In the genomic region with DNA sequence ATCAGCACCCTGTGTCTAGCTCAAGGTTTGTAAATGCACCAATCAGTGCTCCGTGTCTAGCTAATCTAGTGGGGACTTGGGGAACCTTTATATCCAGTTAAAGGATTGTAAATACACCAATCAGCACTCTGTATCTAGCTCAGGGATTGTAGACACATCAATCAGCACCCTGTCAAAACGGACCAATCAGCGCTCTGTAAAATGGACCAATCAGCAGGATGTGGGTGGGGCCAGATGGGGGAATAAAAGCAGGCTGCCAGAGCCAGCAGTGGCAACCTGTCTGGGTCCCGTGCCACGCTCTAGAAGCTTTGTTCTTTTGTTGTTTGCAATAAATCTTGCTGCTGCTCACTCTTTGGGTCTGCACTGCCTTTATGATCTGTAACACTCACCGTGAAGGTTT, we compare ENCODE assay signal across 7 cellular contexts. TPM values are rescaled to one million over a fixed set of nuclear protein-coding genes. Genes with fewer than 3 reads are reported as not detected.
DNase-seq lines count a peak whose midpoint lies in the region; ATAC-seq, FAIRE-seq and TF ChIP-seq lines count a peak whose summit lies in the region.
"Not testable (repeated sequence)": the region's sequence is repeated elsewhere in the genome, so short reads cannot be mapped to it uniquely, and the experiment has no call there.

No MANE protein-coding gene starts in this region.

- RAD21 ChIA-PET in GM12878 (lab: Charles Lee; ENCODE audit: unreplicated experiment): interaction anchor here (1.1 to 1.2 kb wide), 2 partner anchors 30 to 172 kb away, joined by 3 to 4 read pairs; no protein-coding TSS in a partner anchor

- TF ChIP-seq POLR2A in GM12878 (IDR thresholded peaks at IDR 0.05; ENCODE audit: low read depth, low read length): not testable (repeated sequence)

- H3K9me2 ChIP-seq in Karpas-422 (replicated peaks; ENCODE audit: insufficient read depth, low read length): not testable (repeated sequence)

- H2AFZ ChIP-seq in Karpas-422 (ENCODE audit: low read length); GM12878 (ENCODE audit: control insufficient read depth, low read depth, low read length): not testable (repeated sequence)

- not testable (repeated sequence) for TF ChIP-seq EP300 in GM12878 (IDR thresholded peaks at IDR 0.05; ENCODE audit: borderline replicate concordance in 1 of 2, control insufficient read depth in 1 of 2, low read depth in 2 of 2, low read length in 2 of 2)

- H3K36me3 ChIP-seq in CD8-positive, alpha-beta T cell (ENCODE audit: insufficient read depth, low read length); Karpas-422 (ENCODE audit: insufficient read depth, low read length); GM12878 (ENCODE audit: control insufficient read depth in 2 of 2, insufficient read depth in 2 of 2, low read length in 1 of 2); naive thymus-derived CD4-positive, alpha-beta T cell (ENCODE audit: control insufficient read depth in 2 of 3, insufficient read depth in 3 of 3, low read length in 3 of 3): not testable (repeated sequence)

- peaks cover 29% of the 10 kb centered on the region for H3K4me1 ChIP-seq in CD8-positive, alpha-beta T cell (ENCODE audit: insufficient read depth, low read length)
- peaks cover 27% of the 10 kb centered on the region for H3K4me1 ChIP-seq in Karpas-422 (ENCODE audit: low read length)
- H3K4me1 ChIP-seq in GM12878 (ENCODE audit: control insufficient read depth, insufficient read depth, low read length): not testable (repeated sequence)
- peaks cover 25 to 26% of the 10 kb centered on the region in 2 donors for H3K4me1 ChIP-seq in naive thymus-derived CD4-positive, alpha-beta T cell (ENCODE audit: control insufficient read depth in 2 of 2, insufficient read depth in 2 of 2, low read length in 2 of 2)

- WGBS in GM12878 (ENCODE audit: insufficient coverage, insufficient replicate concordance, low lambda C conversion rate, missing lambda C conversion rate): 97% methylated on average over 6 of the region's 6 CpGs

- not testable (repeated sequence) for H3K9me3 Mint-ChIP-seq in CD8-positive, alpha-beta T cell; activated CD4-positive, alpha-beta T cell treated with anti-CD3 and anti-CD28 coated beads for 36 hours (ENCODE audit: low read depth); activated T-helper 1 cell treated with anti-CD3 and anti-CD28 coated beads, Interleukin-12 subunit alpha, Interleukin-12 subunit beta, Interleukin-2, Interleukin-4 antibody, amounts not matched to agents 30 ng/mL and 10 ng/mL and 1 ng/mL, durations not matched to agents 14 hours and 24 hours and 36 hours
- peaks cover 0 to 17% (median 4%) of the 10 kb centered on the region in 11 donors for H3K9me3 Mint-ChIP-seq in naive thymus-derived CD4-positive, alpha-beta T cell

- H3K36me3 Mint-ChIP-seq in CD8-positive, alpha-beta T cell: peaks cover 20% of the 10 kb centered on the region
- H3K36me3 Mint-ChIP-seq in activated CD4-positive, alpha-beta T cell treated with anti-CD3 and anti-CD28 coated beads for 36 hours (ENCODE audit: low read depth): peaks cover 25% of the 10 kb centered on the region
- peaks cover 26% of the 10 kb centered on the region for H3K36me3 Mint-ChIP-seq in activated T-helper 1 cell treated with anti-CD3 and anti-CD28 coated beads, Interleukin-12 subunit alpha, Interleukin-12 subunit beta, Interleukin-2, Interleukin-4 antibody, amounts not matched to agents 30 ng/mL and 10 ng/mL and 1 ng/mL, durations not matched to agents 14 hours and 24 hours and 36 hours (ENCODE audit: low read depth)
- peaks cover 18 to 38% (median 23%) of the 10 kb centered on the region in 5 donors for H3K36me3 Mint-ChIP-seq in naive thymus-derived CD4-positive, alpha-beta T cell

- H3K27ac Mint-ChIP-seq in CD8-positive, alpha-beta T cell: peak overlapping the region; percentile 69
- not testable (repeated sequence) for H3K27ac Mint-ChIP-seq in activated CD4-positive, alpha-beta T cell treated with anti-CD3 and anti-CD28 coated beads for 36 hours; activated T-helper 1 cell treated with anti-CD3 and anti-CD28 coated beads, Interleukin-12 subunit alpha, Interleukin-12 subunit beta, Interleukin-2, Interleukin-4 antibody, amounts not matched to agents 30 ng/mL and 10 ng/mL and 1 ng/mL, durations not matched to agents 14 hours and 24 hours and 36 hours
- peak overlapping the region; percentile 75 to 99 (median 92) for H3K27ac Mint-ChIP-seq in naive thymus-derived CD4-positive, alpha-beta T cell

- peak overlapping the region; percentile 58 for H3K4me3 Mint-ChIP-seq in CD8-positive, alpha-beta T cell
- peak overlapping the region; percentile 15 for H3K4me3 Mint-ChIP-seq in activated CD4-positive, alpha-beta T cell treated with anti-CD3 and anti-CD28 coated beads for 36 hours
- peak overlapping the region; percentile 68 for H3K4me3 Mint-ChIP-seq in activated T-helper 1 cell treated with anti-CD3 and anti-CD28 coated beads, Interleukin-12 subunit alpha, Interleukin-12 subunit beta, Interleukin-2, Interleukin-4 antibody, amounts not matched to agents 30 ng/mL and 10 ng/mL and 1 ng/mL, durations not matched to agents 14 hours and 24 hours and 36 hours
- H3K4me3 Mint-ChIP-seq in naive thymus-derived CD4-positive, alpha-beta T cell: peak overlapping the region; percentile 63 to 100 (median 86)

- not testable (repeated sequence) for TF ChIP-seq RAD21 in GM12878 (IDR thresholded peaks at IDR 0.05; ENCODE audit: insufficient read depth, low read depth, low read length)

- POLR2A ChIA-PET in CD8-positive, alpha-beta T cell (lab: Charles Lee): interaction anchor here (1.0 to 1.9 kb wide), 2 partner anchors 133 to 145 kb away, joined by 4 to 7 read pairs; a partner anchor contains a TSS
- POLR2A ChIA-PET in activated CD4-positive, alpha-beta T cell treated with anti-CD3 and anti-CD28 coated beads for 36 hours (lab: Charles Lee): interaction anchor here (0.6 kb wide), 2 partner anchors 138 to 176 kb away, joined by 3 to 5 read pairs; no protein-coding TSS in a partner anchor
- POLR2A ChIA-PET in GM12878 (lab: Charles Lee): interaction anchor here (2.0 kb wide), 1 partner anchor 146 kb away, joined by 7 read pairs; a partner anchor contains a TSS
- POLR2A ChIA-PET in naive thymus-derived CD4-positive, alpha-beta T cell (lab: Charles Lee): interaction anchor here (1.0 to 4.7 kb wide), 8 partner anchors 11 to 257 kb away, joined by 3 to 66 read pairs (median 12); a partner anchor contains a TSS

- CTCF ChIA-PET in CD8-positive, alpha-beta T cell (lab: Charles Lee): interaction anchor here (1.3 kb wide), 2 partner anchors 12 to 101 kb away, joined by 3 to 5 read pairs; no protein-coding TSS in a partner anchor
- CTCF ChIA-PET in activated CD4-positive, alpha-beta T cell treated with anti-CD3 and anti-CD28 coated beads for 36 hours (lab: Charles Lee): interaction anchor here (0.6 to 1.5 kb wide), 3 partner anchors 27 to 1141 kb away, joined by 3 to 4 read pairs (median 3); no protein-coding TSS in a partner anchor
- CTCF ChIA-PET in GM12878 (lab: Yijun Ruan, JAX): interaction anchor here (1.5 kb wide), 2 partner anchors 16 to 125 kb away, joined by 4 to 5 read pairs; no protein-coding TSS in a partner anchor
- CTCF ChIA-PET in naive thymus-derived CD4-positive, alpha-beta T cell (lab: Charles Lee): interaction anchor here (1.0 to 2.9 kb wide), 2 partner anchors 16 to 101 kb away, joined by 4 to 14 read pairs; no protein-coding TSS in a partner anchor

- H3K27me3 Mint-ChIP-seq in CD8-positive, alpha-beta T cell (ENCODE audit: low read depth); activated CD4-positive, alpha-beta T cell treated with anti-CD3 and anti-CD28 coated beads for 36 hours; activated T-helper 1 cell treated with anti-CD3 and anti-CD28 coated beads, Interleukin-12 subunit alpha, Interleukin-12 subunit beta, Interleukin-2, Interleukin-4 antibody, amounts not matched to agents 30 ng/mL and 10 ng/mL and 1 ng/mL, durations not matched to agents 14 hours and 24 hours and 36 hours (ENCODE audit: insufficient read depth); naive thymus-derived CD4-positive, alpha-beta T cell: not testable (repeated sequence)

- not testable (repeated sequence) for H3K4me3 ChIP-seq in CD8-positive, alpha-beta T cell (ENCODE audit: low read depth, low read length); Karpas-422 (ENCODE audit: low read length); GM12878; naive thymus-derived CD4-positive, alpha-beta T cell (ENCODE audit: low read length)

- H4K20me1 ChIP-seq in Karpas-422 (ENCODE audit: insufficient read depth, low read depth, low read length); GM12878 (ENCODE audit: control insufficient read depth, insufficient read depth): not testable (repeated sequence)

- FAIRE-seq in GM12878 (lab: Jason Lieb, UNC): not testable (repeated sequence)

- H3K9me3 ChIP-seq in CD8-positive, alpha-beta T cell (ENCODE audit: low read length); Karpas-422 (ENCODE audit: low read length); GM12878 (replicated peaks; ENCODE audit: control insufficient read depth, insufficient read depth, low read length); naive thymus-derived CD4-positive, alpha-beta T cell (ENCODE audit: control insufficient read depth in 2 of 3, low read length in 3 of 3): not testable (repeated sequence)

- SMC1A ChIA-PET in GM12878 (lab: Charles Lee; ENCODE audit: uncharacterized antibody, unreplicated experiment): interaction anchor here (0.6 to 1.9 kb wide), 10 partner anchors 9 to 237 kb away, joined by 3 to 5 read pairs (median 3); no protein-coding TSS in a partner anchor

- H3K9ac ChIP-seq in Karpas-422 (ENCODE audit: low read length); GM12878 (ENCODE audit: control insufficient read depth, insufficient read depth, low read length): not testable (repeated sequence)

- H3K27me3 ChIP-seq in CD8-positive, alpha-beta T cell (ENCODE audit: insufficient read depth, low read length); Karpas-422 (ENCODE audit: low read length); GM12878 (replicated peaks in 1 of 2; ENCODE audit: control insufficient read depth in 2 of 2, insufficient read depth in 2 of 2, low read length in 1 of 2); naive thymus-derived CD4-positive, alpha-beta T cell (ENCODE audit: control insufficient read depth in 2 of 2, insufficient read depth in 2 of 2, low read length in 2 of 2): not testable (repeated sequence)

- in situ Hi-C loops in GM12878 (cut with MboI): not testable (repeated sequence)

- H3K79me2 ChIP-seq in Karpas-422 (ENCODE audit: low read length) (peaks cover 44% of the 10 kb centered on the region), GM12878 (ENCODE audit: control insufficient read depth, insufficient read depth, low read length) (peaks cover 20% of the 10 kb centered on the region)

- BruUV-seq in GM12878 (replicated peaks; lab: Mats Ljungman, UMichigan): not testable (repeated sequence)

- intact Hi-C loops in CD8-positive, alpha-beta T cell (cut with DNase I, micrococcal nuclease); activated CD4-positive, alpha-beta T cell treated with anti-CD3 and anti-CD28 coated beads for 36 hours (cut with DNase I, micrococcal nuclease); GM12878 (cut with micrococcal nuclease; ENCODE audit: unreplicated experiment); naive thymus-derived CD4-positive, alpha-beta T cell (cut with micrococcal nuclease): not testable (repeated sequence)
- intact Hi-C loops in activated T-helper 1 cell treated with anti-CD3 and anti-CD28 coated beads, Interleukin-12 subunit alpha, Interleukin-12 subunit beta, Interleukin-2, Interleukin-4 antibody, amounts not matched to agents 30 ng/mL and 10 ng/mL and 1 ng/mL, durations not matched to agents 14 hours and 24 hours and 36 hours (cut with micrococcal nuclease): loop anchor here (2.0 kb wide), 1 partner anchor 33 kb away; no protein-coding TSS in a partner anchor

- not testable (repeated sequence) for H3K4me2 ChIP-seq in Karpas-422 (ENCODE audit: low read depth, low read length, poor library complexity, severe bottlenecking); GM12878 (ENCODE audit: control insufficient read depth, insufficient read depth)

- not testable (repeated sequence) for H3K27ac ChIP-seq in CD8-positive, alpha-beta T cell (ENCODE audit: low read depth, low read length); Karpas-422 (ENCODE audit: low read length); GM12878 (ENCODE audit: control insufficient read depth, insufficient read depth); naive thymus-derived CD4-positive, alpha-beta T cell (ENCODE audit: low read depth, low read length)

- TF ChIP-seq CTCF in CD8-positive, alpha-beta T cell (IDR thresholded peaks at IDR 0.05); GM12878 (IDR thresholded peaks at IDR 0.05 in 2 of 3, conservative IDR thresholded peaks at IDR 0.05 in 1 of 3; ENCODE audit: control insufficient read depth in 2 of 3, extremely low read depth in 1 of 3, insufficient read depth in 1 of 3, low read depth in 3 of 3, low read length in 3 of 3): not testable (repeated sequence)

- H3K4me1 Mint-ChIP-seq in CD8-positive, alpha-beta T cell (ENCODE audit: low read depth): peaks cover 39% of the 10 kb centered on the region
- H3K4me1 Mint-ChIP-seq in activated CD4-positive, alpha-beta T cell treated with anti-CD3 and anti-CD28 coated beads for 36 hours: peaks cover 29% of the 10 kb centered on the region
- peaks cover 33% of the 10 kb centered on the region for H3K4me1 Mint-ChIP-seq in activated T-helper 1 cell treated with anti-CD3 and anti-CD28 coated beads, Interleukin-12 subunit alpha, Interleukin-12 subunit beta, Interleukin-2, Interleukin-4 antibody, amounts not matched to agents 30 ng/mL and 10 ng/mL and 1 ng/mL, durations not matched to agents 14 hours and 24 hours and 36 hours (ENCODE audit: low read depth)
- peaks cover 21 to 59% (median 40%) of the 10 kb centered on the region in 7 donors for H3K4me1 Mint-ChIP-seq in naive thymus-derived CD4-positive, alpha-beta T cell

- ATAC-seq in CD8-positive, alpha-beta T cell; activated CD4-positive, alpha-beta T cell treated with anti-CD3 and anti-CD28 coated beads for 36 hours; GM12878; naive thymus-derived CD4-positive, alpha-beta T cell: not testable (repeated sequence)

- not testable (repeated sequence) for DNase-seq in CD8-positive, alpha-beta T cell; activated T-helper 1 cell treated with anti-CD3 and anti-CD28 coated beads, Interleukin-12 subunit alpha, Interleukin-12 subunit beta, Interleukin-2, Interleukin-4 antibody, amounts not matched to agents 30 ng/mL and 10 ng/mL and 1 ng/mL, durations not matched to agents 14 hours and 24 hours and 36 hours (ENCODE audit: low spot score); GM12878 (ENCODE audit: low read depth, low spot score)
- DNase-seq in Karpas-422: peak; percentile 67
- peak; percentile 43 for DNase-seq in activated CD4-positive, alpha-beta T cell treated with anti-CD3 and anti-CD28 coated beads for 36 hours
- peak in 3 of 9 donors; percentile 20 to 37 (median 26) for DNase-seq in naive thymus-derived CD4-positive, alpha-beta T cell
- DNase-seq in stimulated activated CD4-positive, alpha-beta T cell treated with anti-CD3 and anti-CD28 coated beads, Interleukin-1b, Interleukin-23, amount 100 ng/mL, for 48 hours: peak; percentile 42

RNA-seq across cellular contexts. Expression of a gene that starts 2.0 kb away (rescaled TPM):
- total RNA-seq in CD8-positive, alpha-beta T cell: 10 to 100 TPM; 84.3 to 91.9 TPM
- total RNA-seq in Karpas-422 (2014; rRNA removed; shearing (Covaris generic); ENCODE audit: low replicate concordance): 72.9 and 103 TPM in 2 replicates
- total RNA-seq in activated CD4-positive, alpha-beta T cell treated with anti-CD3 and anti-CD28 coated beads for 36 hours: 10 to 100 TPM; 58.2 to 80.1 TPM
- 40.6 and 46.0 TPM in 2 replicates for total RNA-seq in activated T-helper 1 cell treated with anti-CD3 and anti-CD28 coated beads, Interleukin-12 subunit alpha, Interleukin-12 subunit beta, Interleukin-2, Interleukin-4 antibody, amounts not matched to agents 30 ng/mL and 10 ng/mL and 1 ng/mL, durations not matched to agents 14 hours and 24 hours and 36 hours
- total RNA-seq in GM12878 (2013; cell fraction: nucleolus; rRNA removed): 22.1 and 42.1 TPM in 2 replicates
- total RNA-seq in GM12878 (2014; rRNA removed): 31.1 and 37.7 TPM in 2 replicates
- total RNA-seq in GM12878 (2014; rRNA removed; fragmentation: Illumina TruSeq; extraction: Trizol): 22.8 and 23.8 TPM in 2 replicates
- total RNA-seq in GM12878 (2021): 38.2 and 41.1 TPM in 2 replicates
- 16.8 TPM for polyA plus RNA-seq in GM12878 (2011; ENCODE audit: low read depth)
- polyA plus RNA-seq in GM12878 (2011; rRNA removed): 57.1 and 76.7 TPM in 2 replicates
- 60.7 and 106 TPM in 2 replicates for polyA plus RNA-seq in GM12878 (2011; cell fraction: cytosol; rRNA removed)
- 51.7 and 59.1 TPM in 2 replicates for polyA plus RNA-seq in GM12878 (2011; cell fraction: nucleus; rRNA removed)
- 32.2 and 33.3 TPM in 2 replicates for polyA plus RNA-seq in GM12878 (2012)
- 20.4 and 26.2 TPM in 2 replicates for polyA plus RNA-seq in GM12878 (2014; fragmentation: Illumina TruSeq; extraction: Trizol)
- polyA plus RNA-seq in GM12878 (2014; fragmentation: Nextera tagmentation; extraction: Ambion mirVana): 10 to 100 TPM in 1 of 2 experiments, 1 to 10 TPM in 1; 4.7 to 10.7 TPM
- 50.6 and 63.7 TPM in 2 replicates for polyA plus RNA-seq in GM12878 (2014; rRNA removed)
- 10 to 100 TPM; 51.2 to 59.9 TPM for polyA plus RNA-seq in GM12878 (2016; fragmentation: Nextera tagmentation; extraction: Ambion mirVana)
- 29.4 and 42.1 TPM in 2 replicates for polyA minus RNA-seq in GM12878 (2011; rRNA and poly(A)+ RNA removed)
- 16.7 and 19.3 TPM in 2 replicates for polyA minus RNA-seq in GM12878 (2011; cell fraction: cytosol; rRNA and poly(A)+ RNA removed)
- 10.0 and 19.2 TPM in 2 replicates for polyA minus RNA-seq in GM12878 (2011; cell fraction: nucleus; rRNA and poly(A)+ RNA removed)
- total RNA-seq in naive thymus-derived CD4-positive, alpha-beta T cell: 100 to 1,000 TPM in 4 of 5 experiments, 10 to 100 TPM in 1; 83.4 to 177 (median 114) TPM
- polyA plus RNA-seq in naive thymus-derived CD4-positive, alpha-beta T cell: 100 to 1,000 TPM; 191 to 207 TPM

Comparison
In these comparisons a context has a peak if more than half of its experiments do, and no peak if none do; other contexts are left out.
1. H3K4me3 Mint-ChIP-seq: peak in every context shown above with its lines; median percentile 86 in naive thymus-derived CD4-positive, alpha-beta T cell; 68 in activated T-helper 1 cell treated with anti-CD3 and anti-CD28 coated beads, Interleukin-12 subunit alpha, Interleukin-12 subunit beta, Interleukin-2, Interleukin-4 antibody, amounts not matched to agents 30 ng/mL and 10 ng/mL and 1 ng/mL, durations not matched to agents 14 hours and 24 hours and 36 hours; 58 in CD8-positive, alpha-beta T cell; 15 in activated CD4-positive, alpha-beta T cell treated with anti-CD3 and anti-CD28 coated beads for 36 hours.